Comparison of ENCODE assay signal across 1 cellular context in genomic region chr1:201468501-201468843, GRCh38.
A peak's percentile ranks its signal among the peaks of the same experiment; 100 is the strongest.
TF ChIP-seq lines count a peak whose summit lies in the region.

No MANE protein-coding gene starts in this region.

TF ChIP-seq in HepG2, 621 proteins besides CTCF, POLR2A, EP300 and RAD21 (continued from another document and continues in another):
- TF ChIP-seq HMGXB3 (CRISPR knock-in tag; IDR thresholded peaks at IDR 0.05; ENCODE audit: borderline replicate concordance) (no peak), RCOR2 (CRISPR knock-in tag; IDR thresholded peaks at IDR 0.05) (no peak), FOXO1 (CRISPR knock-in tag; IDR thresholded peaks at IDR 0.05) (peak; percentile 12; the same call in 1 of the 2 replicates), ZKSCAN5 (CRISPR knock-in tag; IDR thresholded peaks at IDR 0.05) (no peak), KLF11 (CRISPR knock-in tag; IDR thresholded peaks at IDR 0.05) (no peak), CHD4 (IDR thresholded peaks at IDR 0.05; ENCODE audit: borderline replicate concordance, low read length) (no peak), SMC3 (IDR thresholded peaks at IDR 0.05; ENCODE audit: low read length) (no peak), PHF8 (CRISPR knock-in tag; IDR thresholded peaks at IDR 0.05) (no peak; the same call in 1 of the 2 replicates), HOXA3 (CRISPR knock-in tag; IDR thresholded peaks at IDR 0.05) (no peak), MATR3 (CRISPR knock-in tag; IDR thresholded peaks at IDR 0.05) (no peak), ZNF232 (CRISPR knock-in tag; IDR thresholded peaks at IDR 0.05; ENCODE audit: borderline replicate concordance) (no peak), ZNF552 (CRISPR knock-in tag; IDR thresholded peaks at IDR 0.05; ENCODE audit: borderline replicate concordance) (no peak), SCMH1 (CRISPR knock-in tag; IDR thresholded peaks at IDR 0.05; ENCODE audit: borderline replicate concordance) (no peak), ZFX (CRISPR knock-in tag; IDR thresholded peaks at IDR 0.05; ENCODE audit: low read depth) (no peak), DPF2 (CRISPR knock-in tag; IDR thresholded peaks at IDR 0.05; ENCODE audit: borderline replicate concordance, low read depth) (no peak), ZNF275 (CRISPR knock-in tag; IDR thresholded peaks at IDR 0.05; ENCODE audit: borderline replicate concordance) (no peak), ZNF160 (CRISPR knock-in tag; IDR thresholded peaks at IDR 0.05) (no peak), FOXM1 (CRISPR knock-in tag; IDR thresholded peaks at IDR 0.05) (no peak), NR2C2 (CRISPR knock-in tag; IDR thresholded peaks at IDR 0.05; ENCODE audit: borderline replicate concordance) (no peak; the same call in 1 of the 2 replicates), ZNF766 (CRISPR knock-in tag; IDR thresholded peaks at IDR 0.05; ENCODE audit: borderline replicate concordance) (peak; percentile 16; the same call in 1 of the 2 replicates), AHR (CRISPR knock-in tag; IDR thresholded peaks at IDR 0.05) (peak; percentile 37; the same call in 1 of the 2 replicates), IKZF5 (CRISPR knock-in tag; IDR thresholded peaks at IDR 0.05) (no peak), ZSCAN31 (CRISPR knock-in tag; IDR thresholded peaks at IDR 0.05; ENCODE audit: low read depth) (no peak), ZBTB14 (CRISPR knock-in tag; IDR thresholded peaks at IDR 0.05) (no peak), NFYC (CRISPR knock-in tag; IDR thresholded peaks at IDR 0.05) (no peak), ZNF639 (CRISPR knock-in tag; conservative IDR thresholded peaks at IDR 0.05) (no peak), PRDM15 (CRISPR knock-in tag; IDR thresholded peaks at IDR 0.05) (peak; percentile 14; the same call in 1 of the 2 replicates), PAF1 (CRISPR knock-in tag; IDR thresholded peaks at IDR 0.05) (no peak), MBNL3 (CRISPR knock-in tag; conservative IDR thresholded peaks at IDR 0.05) (no peak), ZNF17 (CRISPR knock-in tag; IDR thresholded peaks at IDR 0.05) (no peak), SMAD3 (CRISPR knock-in tag; IDR thresholded peaks at IDR 0.05) (no peak), PHF20 (CRISPR knock-in tag; IDR thresholded peaks at IDR 0.05) (no peak), ZNF180 (CRISPR knock-in tag; IDR thresholded peaks at IDR 0.05; ENCODE audit: borderline replicate concordance, low read depth) (no peak), ZNF629 (CRISPR knock-in tag; conservative IDR thresholded peaks at IDR 0.05) (no peak)
- TF ChIP-seq, protein P1, sequence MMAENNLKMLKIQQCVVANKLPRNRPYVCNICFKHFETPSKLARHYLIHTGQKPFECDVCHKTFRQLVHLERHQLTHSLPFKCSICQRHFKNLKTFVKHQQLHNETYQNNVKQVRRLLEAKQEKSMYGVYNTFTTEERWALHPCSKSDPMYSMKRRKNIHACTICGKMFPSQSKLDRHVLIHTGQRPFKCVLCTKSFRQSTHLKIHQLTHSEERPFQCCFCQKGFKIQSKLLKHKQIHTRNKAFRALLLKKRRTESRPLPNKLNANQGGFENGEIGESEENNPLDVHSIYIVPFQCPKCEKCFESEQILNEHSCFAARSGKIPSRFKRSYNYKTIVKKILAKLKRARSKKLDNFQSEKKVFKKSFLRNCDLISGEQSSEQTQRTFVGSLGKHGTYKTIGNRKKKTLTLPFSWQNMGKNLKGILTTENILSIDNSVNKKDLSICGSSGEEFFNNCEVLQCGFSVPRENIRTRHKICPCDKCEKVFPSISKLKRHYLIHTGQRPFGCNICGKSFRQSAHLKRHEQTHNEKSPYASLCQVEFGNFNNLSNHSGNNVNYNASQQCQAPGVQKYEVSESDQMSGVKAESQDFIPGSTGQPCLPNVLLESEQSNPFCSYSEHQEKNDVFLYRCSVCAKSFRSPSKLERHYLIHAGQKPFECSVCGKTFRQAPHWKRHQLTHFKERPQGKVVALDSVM (CRISPR knock-in tag; IDR thresholded peaks at IDR 0.05), result no peak
- TF ChIP-seq, protein P2, sequence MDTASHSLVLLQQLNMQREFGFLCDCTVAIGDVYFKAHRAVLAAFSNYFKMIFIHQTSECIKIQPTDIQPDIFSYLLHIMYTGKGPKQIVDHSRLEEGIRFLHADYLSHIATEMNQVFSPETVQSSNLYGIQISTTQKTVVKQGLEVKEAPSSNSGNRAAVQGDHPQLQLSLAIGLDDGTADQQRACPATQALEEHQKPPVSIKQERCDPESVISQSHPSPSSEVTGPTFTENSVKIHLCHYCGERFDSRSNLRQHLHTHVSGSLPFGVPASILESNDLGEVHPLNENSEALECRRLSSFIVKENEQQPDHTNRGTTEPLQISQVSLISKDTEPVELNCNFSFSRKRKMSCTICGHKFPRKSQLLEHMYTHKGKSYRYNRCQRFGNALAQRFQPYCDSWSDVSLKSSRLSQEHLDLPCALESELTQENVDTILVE (CRISPR knock-in tag; IDR thresholded peaks at IDR 0.05), result no peak
- TF ChIP-seq, protein P3, sequence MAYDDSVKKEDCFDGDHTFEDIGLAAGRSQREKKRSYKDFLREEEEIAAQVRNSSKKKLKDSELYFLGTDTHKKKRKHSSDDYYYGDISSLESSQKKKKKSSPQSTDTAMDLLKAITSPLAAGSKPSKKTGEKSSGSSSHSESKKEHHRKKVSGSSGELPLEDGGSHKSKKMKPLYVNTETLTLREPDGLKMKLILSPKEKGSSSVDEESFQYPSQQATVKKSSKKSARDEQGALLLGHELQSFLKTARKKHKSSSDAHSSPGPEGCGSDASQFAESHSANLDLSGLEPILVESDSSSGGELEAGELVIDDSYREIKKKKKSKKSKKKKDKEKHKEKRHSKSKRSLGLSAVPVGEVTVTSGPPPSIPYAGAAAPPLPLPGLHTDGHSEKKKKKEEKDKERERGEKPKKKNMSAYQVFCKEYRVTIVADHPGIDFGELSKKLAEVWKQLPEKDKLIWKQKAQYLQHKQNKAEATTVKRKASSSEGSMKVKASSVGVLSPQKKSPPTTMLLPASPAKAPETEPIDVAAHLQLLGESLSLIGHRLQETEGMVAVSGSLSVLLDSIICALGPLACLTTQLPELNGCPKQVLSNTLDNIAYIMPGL (CRISPR knock-in tag; IDR thresholded peaks at IDR 0.05; ENCODE audit: borderline replicate concordance in 1 of 2, low read depth in 1 of 2), result 0 out of 4 replicates have a peak, but pooled peaks of 1 of the 2 experiments have one; percentile 15
- TF ChIP-seq, protein P4, sequence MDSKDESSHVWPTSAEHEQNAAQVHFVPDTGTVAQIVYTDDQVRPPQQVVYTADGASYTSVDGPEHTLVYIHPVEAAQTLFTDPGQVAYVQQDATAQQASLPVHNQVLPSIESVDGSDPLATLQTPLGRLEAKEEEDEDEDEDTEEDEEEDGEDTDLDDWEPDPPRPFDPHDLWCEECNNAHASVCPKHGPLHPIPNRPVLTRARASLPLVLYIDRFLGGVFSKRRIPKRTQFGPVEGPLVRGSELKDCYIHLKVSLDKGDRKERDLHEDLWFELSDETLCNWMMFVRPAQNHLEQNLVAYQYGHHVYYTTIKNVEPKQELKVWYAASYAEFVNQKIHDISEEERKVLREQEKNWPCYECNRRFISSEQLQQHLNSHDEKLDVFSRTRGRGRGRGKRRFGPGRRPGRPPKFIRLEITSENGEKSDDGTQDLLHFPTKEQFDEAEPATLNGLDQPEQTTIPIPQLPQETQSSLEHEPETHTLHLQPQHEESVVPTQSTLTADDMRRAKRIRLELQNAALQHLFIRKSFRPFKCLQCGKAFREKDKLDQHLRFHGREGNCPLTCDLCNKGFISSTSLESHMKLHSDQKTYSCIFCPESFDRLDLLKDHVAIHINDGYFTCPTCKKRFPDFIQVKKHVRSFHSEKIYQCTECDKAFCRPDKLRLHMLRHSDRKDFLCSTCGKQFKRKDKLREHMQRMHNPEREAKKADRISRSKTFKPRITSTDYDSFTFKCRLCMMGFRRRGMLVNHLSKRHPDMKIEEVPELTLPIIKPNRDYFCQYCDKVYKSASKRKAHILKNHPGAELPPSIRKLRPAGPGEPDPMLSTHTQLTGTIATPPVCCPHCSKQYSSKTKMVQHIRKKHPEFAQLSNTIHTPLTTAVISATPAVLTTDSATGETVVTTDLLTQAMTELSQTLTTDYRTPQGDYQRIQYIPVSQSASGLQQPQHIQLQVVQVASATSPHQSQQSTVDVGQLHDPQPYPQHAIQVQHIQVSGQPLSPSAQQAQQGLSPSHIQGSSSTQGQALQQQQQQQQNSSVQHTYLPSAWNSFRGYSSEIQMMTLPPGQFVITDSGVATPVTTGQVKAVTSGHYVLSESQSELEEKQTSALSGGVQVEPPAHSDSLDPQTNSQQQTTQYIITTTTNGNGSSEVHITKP (CRISPR knock-in tag; IDR thresholded peaks at IDR 0.05; ENCODE audit: low read depth), result no peak
